In genomic region chr17:4594406-4595349, GRCh38 we compare ENCODE assay signal across 1 cellular context.
TF ChIP-seq lines count a peak whose summit lies in the region.

No MANE protein-coding gene starts in this region.

TF ChIP-seq in H1, 55 proteins besides CTCF, POLR2A, EP300 and RAD21:
- TF ChIP-seq GABPA (IDR thresholded peaks at IDR 0.05; ENCODE audit: borderline replicate concordance, insufficient read depth, low read length) = peak; percentile 68; the same call in 1 of the 2 replicates
- TF ChIP-seq CHD2 (IDR thresholded peaks at IDR 0.05; ENCODE audit: low read length) = no peak
